ENCODE assay signal across 27 cellular contexts in genomic region chr9:125151730-125152129, GRCh38.
"Had no signal": no experiment of that assay in that cellular context is flagged by ENCODE, and none has a peak within 500 bp of the region (broad histone marks: within the 10 kb centered on the region; RNA-seq: fewer than 3 reads in every experiment).

No MANE protein-coding gene starts in this region.

- H3K4me1 Mint-ChIP-seq: immature natural killer cell, neural crest cell had no signal

- DNase-seq: cortex of kidney; effector memory CD8-positive, alpha-beta T cell; esophagus squamous epithelium; foreskin melanocyte; glutamatergic neuron; heart right ventricle; hippocampal formation; immature natural killer cell; islet precursor cell; kidney glomerular epithelial cell; left colon; left ventricle myocardium inferior; lower lobe of right lung; pancreas; right lobe of liver; small intestine; stimulated activated CD4-positive, alpha-beta T cell treated with anti-CD3 and anti-CD28 coated beads, Interleukin-15, amount 100 ng/mL, for 24 hours; stimulated activated CD4-positive, alpha-beta T cell treated with anti-CD3 and anti-CD28 coated beads, Interleukin-2, amount 100 ng/mL, for 48 hours; stimulated activated CD8-positive, alpha-beta memory T cell treated with anti-CD3 and anti-CD28 coated beads, Interleukin-4, amount 100 ng/mL, for 48 hours; stimulated activated naive CD4-positive, alpha-beta T cell treated with Interleukin-2 at 50 U/mL for 16 hours; stomach; testis; tibial artery had no signal

- H3K27me3 Mint-ChIP-seq: effector memory CD8-positive, alpha-beta T cell; natural killer cell treated with Interleukin-12 subunit alpha and Interleukin-12 subunit beta and Interleukin-15 and Interleukin-18, amount 100 ng/mL, for 72 hours; type B pancreatic cell had no signal

- H3K27ac ChIP-seq: esophagus squamous epithelium, heart right ventricle, left ventricle myocardium inferior, lower lobe of right lung, neutrophil, pancreas, stomach, testis, tibial artery had no signal

- ATAC-seq: effector memory CD8-positive, alpha-beta T cell; heart right ventricle; left colon; lower lobe of right lung; natural killer cell treated with Interleukin-12 subunit alpha and Interleukin-12 subunit beta and Interleukin-15 and Interleukin-18, amount 100 ng/mL, for 72 hours; pancreas had no signal

- H3K27ac Mint-ChIP-seq: effector memory CD8-positive, alpha-beta T cell; natural killer cell treated with Interleukin-12 subunit alpha and Interleukin-12 subunit beta and Interleukin-15 and Interleukin-18, amount 100 ng/mL, for 72 hours; type B pancreatic cell had no signal

- H3K27me3 ChIP-seq: esophagus squamous epithelium, heart right ventricle, neutrophil, pancreas, right lobe of liver, stomach, testis, tibial artery had no signal

- H3K9me3 Mint-ChIP-seq: effector memory CD8-positive, alpha-beta T cell; immature natural killer cell; natural killer cell treated with Interleukin-12 subunit alpha and Interleukin-12 subunit beta and Interleukin-15 and Interleukin-18, amount 100 ng/mL, for 72 hours; neural crest cell; type B pancreatic cell had no signal

- H3K9me3 ChIP-seq: esophagus squamous epithelium, heart right ventricle, left ventricle myocardium inferior, lower lobe of right lung, neutrophil, pancreas, right lobe of liver, stomach, testis, tibial artery had no signal

- H3K4me1 ChIP-seq: esophagus squamous epithelium, pancreas, testis had no signal

- H3K4me3 ChIP-seq: esophagus squamous epithelium, heart right ventricle, left ventricle myocardium inferior, lower lobe of right lung, pancreas, right lobe of liver, stomach, testis, tibial artery had no signal

- H3K4me3 Mint-ChIP-seq: effector memory CD8-positive, alpha-beta T cell; immature natural killer cell; natural killer cell treated with Interleukin-12 subunit alpha and Interleukin-12 subunit beta and Interleukin-15 and Interleukin-18, amount 100 ng/mL, for 72 hours; neural crest cell; type B pancreatic cell had no signal
